Comparison of ENCODE assay signal across 13 cellular contexts in the genomic region with DNA sequence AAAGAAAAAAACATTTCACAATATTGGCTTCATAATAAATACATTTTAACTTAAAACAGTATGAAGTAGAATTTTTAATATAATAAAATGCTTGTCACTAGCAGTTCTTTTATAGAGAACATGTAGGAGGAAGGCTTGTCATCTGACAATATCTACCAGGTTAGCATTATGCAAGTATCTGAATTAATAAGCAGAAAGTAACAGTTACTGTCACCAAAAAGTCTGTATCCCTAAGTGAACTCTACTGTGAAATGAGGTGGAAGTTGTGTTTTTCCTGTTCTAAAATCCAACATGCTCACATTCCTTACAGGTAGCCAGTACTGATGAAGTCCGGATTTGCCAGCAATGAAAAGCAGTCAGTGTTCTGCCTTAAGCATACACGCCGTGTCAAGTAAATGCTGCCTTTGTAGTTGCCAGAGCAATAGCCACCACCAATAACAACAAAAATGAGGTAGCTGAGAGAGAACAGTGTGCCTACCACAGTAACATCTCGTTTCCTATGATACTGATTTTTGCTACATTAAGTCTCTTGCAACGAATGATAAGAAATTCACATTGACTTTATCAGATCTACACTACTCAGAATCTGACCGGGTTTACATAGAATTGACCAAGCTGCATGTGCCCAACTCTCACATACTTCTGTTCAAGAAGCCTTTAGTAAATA.
DNase-seq lines count a peak whose midpoint lies in the region; ATAC-seq, FAIRE-seq and TF ChIP-seq lines count a peak whose summit lies in the region.
"Had no signal": no experiment of that assay in that cellular context is flagged by ENCODE, and none has a peak within 500 bp of the region (broad histone marks: within the 10 kb centered on the region; RNA-seq: fewer than 3 reads in every experiment).

No MANE protein-coding gene starts in this region.

- TF ChIP-seq POLR2A in GM12878 (IDR thresholded peaks at IDR 0.05; ENCODE audit: low read depth, low read length): no peak

- TF ChIP-seq EP300 in GM12878 (IDR thresholded peaks at IDR 0.05; ENCODE audit: borderline replicate concordance in 1 of 2, control insufficient read depth in 1 of 2, low read depth in 2 of 2, low read length in 2 of 2): no peak

- CTCF ChIA-PET in HEK293 (lab: Yijun Ruan, JAX): interaction anchor here (0.7 kb wide), 1 partner anchor 232 kb away, joined by 5 read pairs; no protein-coding TSS in a partner anchor
- CTCF ChIA-PET in GM12878 (lab: Yijun Ruan, JAX): interaction anchor here (1.2 to 1.3 kb wide), 2 partner anchors 9 to 22 kb away, joined by 4 read pairs; no protein-coding TSS in a partner anchor
- CTCF ChIA-PET in naive thymus-derived CD4-positive, alpha-beta T cell (lab: Charles Lee): interaction anchor here (1.0 kb wide), 1 partner anchor 103 kb away, joined by 4 read pairs; no protein-coding TSS in a partner anchor

- H3K9me3 Mint-ChIP-seq in naive thymus-derived CD4-positive, alpha-beta T cell: no peaks in the 10 kb centered on the region
- H3K9me3 Mint-ChIP-seq in type B pancreatic cell: no peaks in the 10 kb centered on the region

- H4K20me1 ChIP-seq in GM12878 (ENCODE audit: control insufficient read depth, insufficient read depth): no peaks in the 10 kb centered on the region

- no peaks in the 10 kb centered on the region for H3K27me3 ChIP-seq in GM12878 (replicated peaks in 1 of 2; ENCODE audit: control insufficient read depth in 2 of 2, insufficient read depth in 2 of 2, low read length in 1 of 2)
- H3K27me3 ChIP-seq in naive thymus-derived CD4-positive, alpha-beta T cell (ENCODE audit: control insufficient read depth in 2 of 2, insufficient read depth in 2 of 2, low read length in 2 of 2): no peaks in the 10 kb centered on the region

- H3K79me2 ChIP-seq in GM12878 (ENCODE audit: control insufficient read depth, insufficient read depth, low read length): peaks cover 4% of the 10 kb centered on the region

- intact Hi-C loops in GM12878 (cut with micrococcal nuclease; ENCODE audit: unreplicated experiment): no loop called here
- intact Hi-C loops in naive thymus-derived CD4-positive, alpha-beta T cell (cut with micrococcal nuclease): no loop called here

- H3K4me3 ChIP-seq in HEK293 (ENCODE audit: low read depth, low read length) (no peak overlapping the region), GM12878 (no peak overlapping the region)
- no peak overlapping the region for H3K4me3 ChIP-seq in naive thymus-derived CD4-positive, alpha-beta T cell (ENCODE audit: low read length)

- peak overlapping the region in 5 of 9 donors; percentile 9 to 51 (median 45) for H3K27ac Mint-ChIP-seq in naive thymus-derived CD4-positive, alpha-beta T cell
- H3K27ac Mint-ChIP-seq in type B pancreatic cell: no peak overlapping the region

- H3K27ac ChIP-seq in HEK293 (ENCODE audit: extremely low read depth, low read depth, low read length) (no peak overlapping the region), GM12878 (ENCODE audit: control insufficient read depth, insufficient read depth) (no peak overlapping the region)
- no peak overlapping the region for H3K27ac ChIP-seq in naive thymus-derived CD4-positive, alpha-beta T cell (ENCODE audit: low read depth, low read length)

- WGBS in GM12878 (ENCODE audit: insufficient coverage, insufficient replicate concordance, low lambda C conversion rate, missing lambda C conversion rate): 56% methylated on average over 6 of the region's 6 CpGs

- RAD21 ChIA-PET in GM12878 (lab: Charles Lee; ENCODE audit: unreplicated experiment): interaction anchor here (0.7 kb wide), 1 partner anchor 9 kb away, joined by 3 read pairs; no protein-coding TSS in a partner anchor

- peaks cover 30 to 76% (median 61%) of the 10 kb centered on the region in 7 donors for H3K4me1 Mint-ChIP-seq in naive thymus-derived CD4-positive, alpha-beta T cell
- peaks cover 31% of the 10 kb centered on the region for H3K4me1 Mint-ChIP-seq in type B pancreatic cell (ENCODE audit: unreplicated experiment)

- ATAC-seq in GM12878: peak; percentile 32
- ATAC-seq in naive thymus-derived CD4-positive, alpha-beta T cell: peak; percentile 75
- no peak for ATAC-seq in GM18861 (IDR thresholded peaks at IDR 0.05; ENCODE audit: unreplicated experiment)
- ATAC-seq: HCT116 had no signal

- no peaks in the 10 kb centered on the region for H3K27me3 Mint-ChIP-seq in naive thymus-derived CD4-positive, alpha-beta T cell
- no peaks in the 10 kb centered on the region for H3K27me3 Mint-ChIP-seq in type B pancreatic cell

- H3K4me3 Mint-ChIP-seq in naive thymus-derived CD4-positive, alpha-beta T cell: no peak overlapping the region
- H3K4me3 Mint-ChIP-seq in type B pancreatic cell: no peak overlapping the region

- peaks cover 4 to 19% (median 10%) of the 10 kb centered on the region in 5 donors for H3K36me3 Mint-ChIP-seq in naive thymus-derived CD4-positive, alpha-beta T cell
- H3K36me3 Mint-ChIP-seq in type B pancreatic cell: no peaks in the 10 kb centered on the region

- TF ChIP-seq CTCF in HEK293 (tag by site-specific recombination; IDR thresholded peaks at IDR 0.05) (no peak), GM12878 (IDR thresholded peaks at IDR 0.05 in 2 of 3, conservative IDR thresholded peaks at IDR 0.05 in 1 of 3; ENCODE audit: control insufficient read depth in 2 of 3, extremely low read depth in 1 of 3, insufficient read depth in 1 of 3, low read depth in 3 of 3, low read length in 3 of 3) (no peak), type B pancreatic cell (conservative IDR thresholded peaks at IDR 0.05) (no peak)

- FAIRE-seq in GM12878 (lab: Jason Lieb, UNC): no peak
- FAIRE-seq: astrocyte had no signal

- H3K36me3 ChIP-seq in HEK293 (ENCODE audit: control insufficient read depth in 2 of 2, insufficient read depth in 1 of 2, low read length in 2 of 2) (no peaks in the 10 kb centered on the region), GM12878 (ENCODE audit: control insufficient read depth in 2 of 2, insufficient read depth in 2 of 2, low read length in 1 of 2) (no peaks in the 10 kb centered on the region; a peak in 1 of 4 replicates)
- H3K36me3 ChIP-seq in naive thymus-derived CD4-positive, alpha-beta T cell (ENCODE audit: control insufficient read depth in 2 of 3, insufficient read depth in 3 of 3, low read length in 3 of 3): no peaks in the 10 kb centered on the region

- no peak overlapping the region for H3K9ac ChIP-seq in GM12878 (ENCODE audit: control insufficient read depth, insufficient read depth, low read length)

- no peak overlapping the region for H2AFZ ChIP-seq in GM12878 (ENCODE audit: control insufficient read depth, low read depth, low read length)

- DNase-seq in CD1c-positive myeloid dendritic cell (ENCODE audit: extremely low spot score): peak; percentile 46
- no peak for DNase-seq in GM12878 (ENCODE audit: low read depth, low spot score)
- DNase-seq in naive thymus-derived CD4-positive, alpha-beta T cell: no peak
- no peak for DNase-seq in T1000 (lab: John Stamatoyannopoulos, UW)
- DNase-seq in type B pancreatic cell (ENCODE audit: extremely low spot score, unreplicated experiment): no peak
- DNase-seq in DMS 273 treated with DMSO at 0.1 percent for 48 hours (lab: John Stamatoyannopoulos, UW): no peak
- DNase-seq: COR-L47; NK-92 treated with Interleukin-12 subunit alpha and Interleukin-12 subunit beta, amount 100 ng/mL, for 24 hours; stimulated activated CD4-positive, alpha-beta T cell treated with anti-CD3 and anti-CD28 coated beads, Interleukin-15, amount 100 ng/mL, for 24 hours had no signal

- H3K9me3 ChIP-seq in HEK293 (ENCODE audit: control insufficient read depth, insufficient read depth, low read depth, low read length) (no peaks in the 10 kb centered on the region), GM12878 (replicated peaks; ENCODE audit: control insufficient read depth, insufficient read depth, low read length) (no peaks in the 10 kb centered on the region)
- H3K9me3 ChIP-seq in naive thymus-derived CD4-positive, alpha-beta T cell (ENCODE audit: control insufficient read depth in 2 of 3, low read length in 3 of 3): no peaks in the 10 kb centered on the region

- no peak for TF ChIP-seq RAD21 in GM12878 (IDR thresholded peaks at IDR 0.05; ENCODE audit: insufficient read depth, low read depth, low read length)

- POLR2A ChIA-PET in HEK293 (lab: Yijun Ruan, JAX) (interaction anchor here (0.7 kb wide), 1 partner anchor 9 kb away, joined by 3 read pairs; no protein-coding TSS in a partner anchor), GM12878 (lab: Charles Lee) (interaction anchor here (0.6 to 1.6 kb wide), 2 partner anchors 17 to 141 kb away, joined by 4 to 5 read pairs; partner anchors contain the start of gene PAFAH1B2)
- POLR2A ChIA-PET in naive thymus-derived CD4-positive, alpha-beta T cell (lab: Charles Lee): interaction anchor here (0.7 kb wide), 1 partner anchor 77 kb away, joined by 3 read pairs; no protein-coding TSS in a partner anchor

- SMC1A ChIA-PET in GM12878 (lab: Charles Lee; ENCODE audit: uncharacterized antibody, unreplicated experiment): interaction anchor here (0.8 to 2.2 kb wide), 6 partner anchors 9 to 97 kb away, joined by 3 to 8 read pairs (median 4); no protein-coding TSS in a partner anchor

- in situ Hi-C loops in GM12878 (cut with MboI): no loop called here

- H3K4me2 ChIP-seq in GM12878 (ENCODE audit: control insufficient read depth, insufficient read depth): no peak overlapping the region

- no TSS peak for BruUV-seq in GM12878 (replicated peaks; lab: Mats Ljungman, UMichigan)

- H3K4me1 ChIP-seq in HEK293 (ENCODE audit: control insufficient read depth, insufficient read depth, low read length) (0 out of 2 replicates have a peak, but pooled peaks cover 3% of the 10 kb centered on the region), GM12878 (ENCODE audit: control insufficient read depth, insufficient read depth, low read length) (peaks cover 13% of the 10 kb centered on the region)
- peaks cover 0 to 30% of the 10 kb centered on the region in 2 donors for H3K4me1 ChIP-seq in naive thymus-derived CD4-positive, alpha-beta T cell (ENCODE audit: control insufficient read depth in 2 of 2, insufficient read depth in 2 of 2, low read length in 2 of 2)

TF ChIP-seq in HEK293, 187 proteins besides CTCF, POLR2A, EP300 and RAD21:
- TF ChIP-seq ZNF600 (tag by site-specific recombination; IDR thresholded peaks at IDR 0.05): 0 out of 2 replicates have a peak, but pooled peaks have one; percentile 27
- no peak for TF ChIP-seq ZNF843 (tag by site-specific recombination; IDR thresholded peaks at IDR 0.05)

TF ChIP-seq in GM12878, 131 proteins besides CTCF, POLR2A, EP300 and RAD21:
- TF ChIP-seq TCF12 (IDR thresholded peaks at IDR 0.05; ENCODE audit: low read depth, low read length) (no peak), JUNB (IDR thresholded peaks at IDR 0.05) (peak; percentile 25; the same call in 1 of the 2 replicates)
TF ChIP-seq in GM12878: peak in this region for 1.
